ENCODE assay signal across 19 cellular contexts in the genomic region with DNA sequence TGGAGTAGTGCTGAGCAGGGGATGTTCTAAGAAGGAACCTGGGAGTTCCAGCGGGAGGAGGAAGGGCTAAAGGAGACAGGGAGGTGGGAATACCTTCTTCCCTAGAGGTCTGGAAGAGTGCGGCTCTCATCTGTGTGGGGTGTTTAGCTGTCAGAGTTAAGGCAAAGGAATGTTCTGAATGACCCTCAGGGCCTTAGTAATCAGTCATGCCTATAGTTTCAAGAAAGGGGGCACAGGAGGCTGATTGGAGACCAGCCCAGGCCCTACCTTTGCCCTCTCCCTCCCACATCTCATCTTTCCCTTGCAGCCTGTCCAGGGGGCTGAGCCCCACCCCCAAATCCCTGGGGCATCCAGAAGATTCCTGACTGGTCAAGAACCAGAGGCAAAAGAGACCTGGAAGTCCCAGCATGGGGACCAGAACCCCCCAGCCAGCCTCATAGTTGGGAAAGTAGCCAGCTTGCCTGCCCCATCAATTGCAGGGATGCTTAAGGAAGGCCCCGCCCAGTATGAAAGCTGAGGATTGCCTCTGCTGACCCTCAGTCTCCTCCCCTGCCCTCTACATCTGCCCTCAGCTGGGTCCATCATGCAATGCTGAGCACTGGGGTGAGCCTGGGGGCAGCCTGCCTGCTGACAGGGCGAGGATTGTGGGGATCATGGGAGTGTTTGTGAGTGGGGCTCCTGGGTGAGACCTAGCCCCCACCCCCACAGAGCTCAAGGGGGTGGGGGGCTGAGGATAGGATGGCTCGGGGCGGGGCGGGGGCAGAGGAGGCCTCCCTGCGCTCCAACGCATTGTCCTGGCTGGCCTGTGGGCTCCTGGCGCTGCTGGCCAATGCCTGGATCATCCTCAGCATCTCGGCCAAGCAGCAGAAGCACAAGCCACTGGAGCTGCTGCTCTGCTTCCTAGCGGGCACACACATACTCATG. TPM values are rescaled to one million over a fixed set of nuclear protein-coding genes. Genes with fewer than 3 reads are reported as not detected.
DNase-seq lines count a peak whose midpoint lies in the region; ATAC-seq lines count a peak whose summit lies in the region.
"Had no signal": no experiment of that assay in that cellular context is flagged by ENCODE, and none has a peak within 500 bp of the region (broad histone marks: within the 10 kb centered on the region; RNA-seq: fewer than 3 reads in every experiment).

No MANE protein-coding gene starts in this region.

- peak overlapping the region; percentile 96 for H3K27ac ChIP-seq in angular gyrus (ENCODE audit: low read depth, low read length)
- no peak overlapping the region for H3K27ac ChIP-seq in mesendoderm (ENCODE audit: low read depth, low read length)
- H3K27ac ChIP-seq: colonic mucosa, gastroesophageal sphincter, stomach, uterus had no signal

- H3K79me1 ChIP-seq in mesendoderm (ENCODE audit: low read length): no peaks in the 10 kb centered on the region

- no peaks in the 10 kb centered on the region for H3K79me2 ChIP-seq in mesendoderm (ENCODE audit: control insufficient read depth, insufficient read depth, low read length)

- DNase-seq in EH (ENCODE audit: low read depth) (peak; percentile 33), mesendoderm (peak; percentile 68), GM19238 (ENCODE audit: insufficient read length, low spot score) (no peak), hypothalamus (lab: John Stamatoyannopoulos, UW) (no peak)
- DNase-seq: ACHN; activated CD4-positive, CD25-positive, alpha-beta regulatory T cell; activated effector memory CD4-positive, alpha-beta T cell treated with Interleukin-2 at 50 U/mL for 16 hours; CD8-positive, alpha-beta memory T cell; colonic mucosa; erythroblast; KBM-7; NCI-H2081; SHP77 treated with DMSO at 0.1 percent for 48 hours; stomach; uterus had no signal

- H2BK120ac ChIP-seq in mesendoderm (ENCODE audit: low read depth, low read length): no peak overlapping the region

- no peak overlapping the region for H2BK5ac ChIP-seq in mesendoderm (ENCODE audit: low read length)

- H3K27me3 ChIP-seq in mesendoderm (ENCODE audit: insufficient read depth, low read length, poor library complexity): peaks cover 2% of the 10 kb centered on the region

- H3K23ac ChIP-seq in mesendoderm (ENCODE audit: low read length): no peak overlapping the region

- no peak overlapping the region for H2AK5ac ChIP-seq in mesendoderm (ENCODE audit: low read length)

- H3K4me3 ChIP-seq in mesendoderm (ENCODE audit: low read length): no peak overlapping the region
- H3K4me3 ChIP-seq: colonic mucosa, uterus had no signal

- no peak overlapping the region for H3K4me2 ChIP-seq in mesendoderm (ENCODE audit: low read length)

- H2BK15ac ChIP-seq in mesendoderm (replicated peaks; ENCODE audit: low read depth): no peak overlapping the region

- no peak overlapping the region for H3K4ac ChIP-seq in mesendoderm (ENCODE audit: low read depth, low read length)

- no peaks in the 10 kb centered on the region for H3K36me3 ChIP-seq in mesendoderm (ENCODE audit: control insufficient read depth, insufficient read depth, low read length)
- H3K36me3 ChIP-seq: colonic mucosa, gastroesophageal sphincter, stomach, uterus had no signal

- no peak for ATAC-seq in HG03175 (IDR thresholded peaks at IDR 0.05; ENCODE audit: unreplicated experiment)
- ATAC-seq: gastroesophageal sphincter; natural killer cell treated with Interleukin-12 subunit alpha and Interleukin-12 subunit beta and Interleukin-15 and Interleukin-18, amount 100 ng/mL, for 72 hours had no signal

- H4K5ac ChIP-seq in mesendoderm (ENCODE audit: low read length): no peak overlapping the region

- H3K56ac ChIP-seq in mesendoderm (ENCODE audit: low read length): no peak overlapping the region

- no peak overlapping the region for H3K18ac ChIP-seq in mesendoderm (ENCODE audit: low read length)

- no peak overlapping the region for H3K9ac ChIP-seq in mesendoderm (ENCODE audit: low read length)

- no CpG with 5 or more reads among the region's 12 CpGs for WGBS in mesendoderm (ENCODE audit: extremely low coverage, insufficient coverage, low lambda C conversion rate)

- peaks cover 9% of the 10 kb centered on the region for H3K4me1 ChIP-seq in mesendoderm (ENCODE audit: control insufficient read depth, low read depth, low read length)
- H3K4me1 ChIP-seq: colonic mucosa had no signal

- no peak overlapping the region for H4K8ac ChIP-seq in mesendoderm (ENCODE audit: low read depth, low read length)

RNA-seq across cellular contexts. Expression of a gene that starts 1.8 kb away (rescaled TPM):
- polyA plus RNA-seq in mesendoderm (2013, experiment 1 of 2): 0.28 TPM
- polyA plus RNA-seq in mesendoderm (2013, experiment 2 of 2): 0.42 TPM
- polyA plus RNA-seq: CD8-positive, alpha-beta memory T cell had no signal

RNA-seq across cellular contexts. Expression of a gene that starts 4.8 kb away (rescaled TPM):
- polyA plus RNA-seq in mesendoderm (2013, experiment 1 of 2): 5.7 TPM
- 5.9 TPM for polyA plus RNA-seq in mesendoderm (2013, experiment 2 of 2)

RNA-seq across cellular contexts. Expression of a gene that starts 17.3 kb away (rescaled TPM):
- polyA plus RNA-seq in mesendoderm (2013, experiment 1 of 2): 1.5 TPM
- 2.0 TPM for polyA plus RNA-seq in mesendoderm (2013, experiment 2 of 2)
- polyA plus RNA-seq: CD8-positive, alpha-beta memory T cell had no signal

RNA-seq across cellular contexts. Expression of a gene that starts 27.7 kb away (rescaled TPM):
- 80.7 TPM for polyA plus RNA-seq in mesendoderm (2013, experiment 1 of 2)
- 79.7 TPM for polyA plus RNA-seq in mesendoderm (2013, experiment 2 of 2)

RNA-seq across cellular contexts. Expression of a gene that starts 28.5 kb away (rescaled TPM):
- polyA plus RNA-seq in mesendoderm (2013, experiment 1 of 2): 86.8 TPM
- polyA plus RNA-seq in mesendoderm (2013, experiment 2 of 2): 87.0 TPM

Comparison
In these comparisons a context has a peak if more than half of its experiments do, and no peak if none do; other contexts are left out.
1. DNase-seq: peak in EH (single experiment) and mesendoderm (single experiment); none in GM19238 (single experiment) and hypothalamus (0 of 51).